ENCODE assay signal across 24 cellular contexts in genomic region chr20:3013771-3014170, GRCh38. TPM values are rescaled to one million over a fixed set of nuclear protein-coding genes. Genes with fewer than 3 reads are reported as not detected.
"Had no signal": no experiment of that assay in that cellular context is flagged by ENCODE, and none has a peak within 500 bp of the region (broad histone marks: within the 10 kb centered on the region; RNA-seq: fewer than 3 reads in every experiment).

No MANE protein-coding gene starts in this region.

- H3K4me1 Mint-ChIP-seq: endodermal cell; naive B cell; nephron; stimulated activated naive B cell treated with anti-CD40 and anti-IgM and Interleukin-4, amounts not matched to agents 10 μg/mL and 1 μg/mL and 100 μg/mL, for 72 hours had no signal

- H3K4me3 ChIP-seq: coronary artery, gastrocnemius medialis, heart right ventricle, pancreas had no signal

- H3K27ac Mint-ChIP-seq: endodermal cell; nephron; progenitor cell of endocrine pancreas; stimulated activated naive B cell treated with anti-CD40 and anti-IgM and Interleukin-4, amounts not matched to agents 10 μg/mL and 1 μg/mL and 100 μg/mL, for 72 hours; type B pancreatic cell had no signal

- ATAC-seq: esophagus mucosa; gastrocnemius medialis; heart right ventricle; pancreas; right cardiac atrium; stimulated activated naive B cell treated with anti-CD40 and anti-IgM and Interleukin-4, amounts not matched to agents 10 μg/mL and 1 μg/mL and 100 μg/mL, for 72 hours had no signal

- H3K4me3 Mint-ChIP-seq: endodermal cell; naive B cell; nephron; stimulated activated naive B cell treated with anti-CD40 and anti-IgM and Interleukin-4, amounts not matched to agents 10 μg/mL and 1 μg/mL and 100 μg/mL, for 72 hours; type B pancreatic cell had no signal

- H3K27me3 Mint-ChIP-seq: naive B cell; progenitor cell of endocrine pancreas; stimulated activated naive B cell treated with anti-CD40 and anti-IgM and Interleukin-4, amounts not matched to agents 10 μg/mL and 1 μg/mL and 100 μg/mL, for 72 hours; type B pancreatic cell had no signal

- H3K9me3 Mint-ChIP-seq: stimulated activated naive B cell treated with anti-CD40 and anti-IgM and Interleukin-4, amounts not matched to agents 10 μg/mL and 1 μg/mL and 100 μg/mL, for 72 hours; type B pancreatic cell had no signal

- DNase-seq: effector CD4-positive, alpha-beta T cell; endodermal cell; gastrocnemius medialis; heart right ventricle; hypothalamus; kidney glomerular epithelial cell; mesendoderm; naive B cell; occipital lobe; pancreas; small intestine; stimulated activated CD4-positive, alpha-beta T cell treated with anti-CD3 and anti-CD28 coated beads, Interleukin-12 subunit alpha, Interleukin-12 subunit beta, amount 100 ng/mL, for 4 hours; stimulated activated CD4-positive, alpha-beta T cell treated with anti-CD3 and anti-CD28 coated beads, Interleukin-4, amount 100 ng/mL, for 1 hour; stimulated activated naive B cell treated with anti-CD40 and anti-IgM and Interleukin-4, amounts not matched to agents 10 μg/mL and 1 μg/mL and 100 μg/mL, for 72 hours had no signal

RNA-seq across cellular contexts. Expression of gene GNRH2, which starts 29.7 kb away (rescaled TPM):
- total RNA-seq: dermis microvascular lymphatic vessel endothelial cell, esophagus mucosa, fibroblast of lung, gastrocnemius medialis, lung microvascular endothelial cell, occipital lobe, pancreas had no signal

RNA-seq across cellular contexts. Expression of gene OXT, which starts 57.6 kb away (rescaled TPM):
- total RNA-seq: dermis microvascular lymphatic vessel endothelial cell, endodermal cell, endothelial cell of umbilical vein, esophagus mucosa, fibroblast of lung, lung microvascular endothelial cell, occipital lobe, progenitor cell of endocrine pancreas had no signal
